In the genomic region with DNA sequence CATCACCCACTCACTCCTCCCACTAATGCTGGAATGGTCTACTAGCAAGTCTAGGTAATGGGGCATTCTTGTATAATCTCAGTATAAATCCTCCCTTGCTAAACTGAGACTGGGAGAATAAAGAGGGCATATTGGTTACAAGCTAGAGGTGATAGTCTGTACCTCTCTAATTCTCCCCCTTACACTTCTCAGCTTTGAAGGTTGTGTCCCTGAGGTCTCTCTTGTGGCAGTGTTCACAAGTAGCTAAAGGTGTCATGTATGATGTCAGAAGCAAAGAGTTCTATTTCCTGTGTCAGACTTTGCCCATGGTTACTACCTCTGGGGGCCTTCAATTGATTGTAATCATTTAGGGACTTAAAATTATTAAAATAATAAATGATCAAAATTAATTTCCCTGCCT, we compare ENCODE assay signal across 39 cellular contexts. TPM values are rescaled to one million over a fixed set of nuclear protein-coding genes. Genes with fewer than 3 reads are reported as not detected.
"Had no signal": no experiment of that assay in that cellular context is flagged by ENCODE, and none has a peak within 500 bp of the region (broad histone marks: within the 10 kb centered on the region; RNA-seq: fewer than 3 reads in every experiment).

No MANE protein-coding gene starts in this region.

- H3K4me1 Mint-ChIP-seq: activated B cell treated with CpG ODN at 0.5 μM for 24 hours; activated CD4-positive, alpha-beta T cell treated with anti-CD3 and anti-CD28 coated beads, Interleukin-2, amount 10 ng/mL, durations not matched to agents 24 days and 14 days; activated naive CD8-positive, alpha-beta T cell treated with anti-CD3 and anti-CD28 coated beads for 36 hours; activated T-helper 17 cell treated with anti-CD3 and anti-CD28 coated beads, Interleukin-2, amount 50 U/mL, for 72 hours had no signal

- H3K4me3 ChIP-seq: adrenal gland, body of pancreas, breast epithelium had no signal

- H3K27ac Mint-ChIP-seq: activated B cell treated with CpG ODN at 0.5 μM for 24 hours; activated CD4-positive, alpha-beta memory T cell treated with anti-CD3 and anti-CD28 coated beads for 36 hours; activated CD4-positive, alpha-beta T cell treated with anti-CD3 and anti-CD28 coated beads, Interleukin-2, amount 10 ng/mL, durations not matched to agents 24 days and 14 days; activated CD8-positive, alpha-beta T cell treated with anti-CD3 and anti-CD28 coated beads for 36 hours; activated naive CD4-positive, alpha-beta T cell treated with anti-CD3 and anti-CD28 coated beads for 36 hours; activated naive CD4-positive, alpha-beta T cell treated with anti-CD3 and anti-CD28 coated beads, Interleukin-2, amount 50 U/mL, for 72 hours; activated naive CD8-positive, alpha-beta T cell treated with anti-CD3 and anti-CD28 coated beads for 36 hours; activated T-cell treated with anti-CD3 and anti-CD28 coated beads, Interleukin-2, amount 50 U/mL, for 72 hours; activated T-helper 1 cell treated with anti-CD3 and anti-CD28 coated beads, Interleukin-12 subunit alpha, Interleukin-12 subunit beta, Interleukin-2, Interleukin-4 antibody, amounts not matched to agents 30 ng/mL and 10 ng/mL and 1 ng/mL, durations not matched to agents 14 hours and 24 hours and 36 hours; activated T-helper 17 cell treated with anti-CD3 and anti-CD28 coated beads, Interleukin-2, amount 50 U/mL, for 72 hours; T-helper 1 cell treated with Interleukin-12 subunit alpha and Interleukin-12 subunit beta and Interleukin-4 antibody, amounts not matched to agents 30 μg/mL and 1 μg/mL, for 36 hours; T-helper 2 cell treated with Interferon-gamma antibody and Interleukin-4, amounts not matched to agents 5 μg/mL and 100 μg/mL, for 36 hours had no signal

- FAIRE-seq: astrocyte, TTC549 had no signal

- H3K9me3 ChIP-seq: adrenal gland, body of pancreas, breast epithelium had no signal

- H3K4me1 ChIP-seq: adrenal gland, body of pancreas, breast epithelium had no signal

- ATAC-seq: activated CD8-positive, alpha-beta T cell treated with anti-CD3 and anti-CD28 coated beads for 36 hours; activated naive CD4-positive, alpha-beta T cell treated with anti-CD3 and anti-CD28 coated beads, Interleukin-2, amount 50 U/mL, for 72 hours; activated T-cell treated with anti-CD3 and anti-CD28 coated beads, Interleukin-2, amount 50 U/mL, for 4 hours; activated T-cell treated with anti-CD3 and anti-CD28 coated beads, Interleukin-2, amount 50 U/mL, for 72 hours; activated T-helper 17 cell treated with anti-CD3 and anti-CD28 coated beads, Interleukin-2, amount 50 U/mL, for 72 hours; body of pancreas had no signal

- H3K4me3 Mint-ChIP-seq: activated B cell treated with CpG ODN at 0.5 μM for 24 hours; activated CD4-positive, alpha-beta memory T cell treated with anti-CD3 and anti-CD28 coated beads for 36 hours; activated CD4-positive, alpha-beta T cell treated with anti-CD3 and anti-CD28 coated beads, Interleukin-2, amount 10 ng/mL, durations not matched to agents 24 days and 14 days; activated CD8-positive, alpha-beta T cell treated with anti-CD3 and anti-CD28 coated beads for 36 hours; activated naive CD4-positive, alpha-beta T cell treated with anti-CD3 and anti-CD28 coated beads for 36 hours; activated naive CD8-positive, alpha-beta T cell treated with anti-CD3 and anti-CD28 coated beads for 36 hours; activated T-cell treated with anti-CD3 and anti-CD28 coated beads, Interleukin-2, amount 50 U/mL, for 4 hours; activated T-cell treated with anti-CD3 and anti-CD28 coated beads, Interleukin-2, amount 50 U/mL, for 72 hours; activated T-helper 1 cell treated with anti-CD3 and anti-CD28 coated beads, Interleukin-12 subunit alpha, Interleukin-12 subunit beta, Interleukin-2, Interleukin-4 antibody, amounts not matched to agents 30 ng/mL and 10 ng/mL and 1 ng/mL, durations not matched to agents 14 hours and 24 hours and 36 hours; activated T-helper 17 cell treated with anti-CD3 and anti-CD28 coated beads, Interleukin-2, amount 50 U/mL, for 72 hours; T-helper 1 cell treated with Interleukin-12 subunit alpha and Interleukin-12 subunit beta and Interleukin-4 antibody, amounts not matched to agents 30 μg/mL and 1 μg/mL, for 36 hours; T-helper 2 cell treated with Interferon-gamma antibody and Interleukin-4, amounts not matched to agents 5 μg/mL and 100 μg/mL, for 36 hours had no signal

- DNase-seq: activated B cell treated with CpG ODN at 0.5 μM for 24 hours; activated CD4-positive, alpha-beta memory T cell treated with anti-CD3 and anti-CD28 coated beads for 36 hours; activated CD4-positive, alpha-beta T cell treated with anti-CD3 and anti-CD28 coated beads for 4 hours; activated CD4-positive, alpha-beta T cell treated with anti-CD3 and anti-CD28 coated beads, Interleukin-2, amount 10 ng/mL, durations not matched to agents 24 days and 14 days; activated CD4-positive, alpha-beta T cell treated with anti-CD3 and anti-CD28 coated beads, Interleukin-2, amount 50 U/mL, for 1 hour; activated CD4-positive, alpha-beta T cell treated with anti-CD3 and anti-CD28 coated beads, Interleukin-2, amount 50 U/mL, for 4 hours; activated CD4-positive, CD25-positive, alpha-beta regulatory T cell treated with anti-CD3 and anti-CD28 coated beads, Interleukin-2, amount 50 U/mL, for 72 hours; activated CD8-positive, alpha-beta memory T cell treated with anti-CD3 and anti-CD28 coated beads, Interleukin-2, amount 50 U/mL, for 4 hours; activated CD8-positive, alpha-beta T cell treated with anti-CD3 and anti-CD28 coated beads for 36 hours; activated effector memory CD4-positive, alpha-beta T cell treated with anti-CD3 and anti-CD28 coated beads, Interleukin-2, amount 50 U/mL, for 16 hours; activated gamma-delta T cell treated with Interleukin-2 at 50 U/mL for 16 hours; activated naive CD4-positive, alpha-beta T cell; activated naive CD4-positive, alpha-beta T cell treated with anti-CD3 and anti-CD28 coated beads for 36 hours; activated naive CD4-positive, alpha-beta T cell treated with anti-CD3 and anti-CD28 coated beads, Interleukin-2, amount 50 U/mL, for 16 hours; activated naive CD8-positive, alpha-beta T cell treated with anti-CD3 and anti-CD28 coated beads for 36 hours; activated T-cell treated with anti-CD3 and anti-CD28 coated beads for 4 hours; activated T-cell treated with anti-CD3 and anti-CD28 coated beads, Interleukin-2, amount 50 U/mL, for 1 hour; activated T-cell treated with anti-CD3 and anti-CD28 coated beads, Interleukin-2, amount 50 U/mL, for 4 hours; activated T-cell treated with anti-CD3 and anti-CD28 coated beads, Interleukin-2, amount 50 U/mL, for 72 hours; adrenal gland; amniotic stem cell; aorta; body of pancreas; brain microvascular endothelial cell; central memory CD4-positive, alpha-beta T cell; cerebellar nuclear complex; T-helper 1 cell; T-helper 9 cell had no signal

- H3K27me3 ChIP-seq: adrenal gland, body of pancreas, brain microvascular endothelial cell, breast epithelium had no signal

- H3K36me3 ChIP-seq: adrenal gland, brain microvascular endothelial cell, breast epithelium had no signal

- H3K27ac ChIP-seq: adrenal gland, body of pancreas, brain microvascular endothelial cell, breast epithelium, VCaP had no signal

- H3K27me3 Mint-ChIP-seq: activated B cell treated with CpG ODN at 0.5 μM for 24 hours; activated CD4-positive, alpha-beta memory T cell treated with anti-CD3 and anti-CD28 coated beads for 36 hours; activated CD4-positive, alpha-beta T cell treated with anti-CD3 and anti-CD28 coated beads, Interleukin-2, amount 10 ng/mL, durations not matched to agents 24 days and 14 days; activated CD8-positive, alpha-beta T cell treated with anti-CD3 and anti-CD28 coated beads for 36 hours; activated naive CD8-positive, alpha-beta T cell treated with anti-CD3 and anti-CD28 coated beads for 36 hours; activated T-helper 17 cell treated with anti-CD3 and anti-CD28 coated beads, Interleukin-2, amount 50 U/mL, for 72 hours had no signal

- H3K9me3 Mint-ChIP-seq: activated CD4-positive, alpha-beta memory T cell treated with anti-CD3 and anti-CD28 coated beads for 36 hours; activated CD8-positive, alpha-beta T cell treated with anti-CD3 and anti-CD28 coated beads for 36 hours; activated naive CD4-positive, alpha-beta T cell treated with anti-CD3 and anti-CD28 coated beads for 36 hours; activated naive CD8-positive, alpha-beta T cell treated with anti-CD3 and anti-CD28 coated beads for 36 hours; activated T-helper 17 cell treated with anti-CD3 and anti-CD28 coated beads, Interleukin-2, amount 50 U/mL, for 72 hours; T-helper 2 cell treated with Interferon-gamma antibody and Interleukin-4, amounts not matched to agents 5 μg/mL and 100 μg/mL, for 36 hours had no signal

RNA-seq across cellular contexts. Expression of a gene that starts 26.6 kb away (rescaled TPM):
- total RNA-seq: activated B cell treated with CpG ODN at 0.5 μM for 24 hours; activated CD4-positive, alpha-beta memory T cell treated with anti-CD3 and anti-CD28 coated beads for 36 hours; activated CD4-positive, alpha-beta T cell treated with anti-CD3 and anti-CD28 coated beads, Interleukin-2, amount 10 ng/mL, durations not matched to agents 24 days and 14 days; activated CD8-positive, alpha-beta memory T cell treated with anti-CD3 and anti-CD28 coated beads for 36 hours; activated CD8-positive, alpha-beta T cell treated with anti-CD3 and anti-CD28 coated beads for 36 hours; activated naive CD4-positive, alpha-beta T cell treated with anti-CD3 and anti-CD28 coated beads for 36 hours; activated naive CD4-positive, alpha-beta T cell treated with anti-CD3 and anti-CD28 coated beads, Interleukin-2, amount 50 U/mL, for 72 hours; activated naive CD8-positive, alpha-beta T cell treated with anti-CD3 and anti-CD28 coated beads for 36 hours; activated T-cell treated with anti-CD3 and anti-CD28 coated beads, Interleukin-2, amount 50 U/mL, for 4 hours; activated T-cell treated with anti-CD3 and anti-CD28 coated beads, Interleukin-2, amount 50 U/mL, for 72 hours; activated T-helper 1 cell treated with anti-CD3 and anti-CD28 coated beads, Interleukin-12 subunit alpha, Interleukin-12 subunit beta, Interleukin-2, Interleukin-4 antibody, amounts not matched to agents 30 ng/mL and 10 ng/mL and 1 ng/mL, durations not matched to agents 14 hours and 24 hours and 36 hours; activated T-helper 17 cell treated with anti-CD3 and anti-CD28 coated beads, Interleukin-2, amount 50 U/mL, for 72 hours; adrenal gland; aorta; astrocyte; breast epithelium; cardiac septum had no signal
- polyA plus RNA-seq: adrenal gland, aorta had no signal
